Comparison of ENCODE assay signal across 1 cellular context in the genomic region with DNA sequence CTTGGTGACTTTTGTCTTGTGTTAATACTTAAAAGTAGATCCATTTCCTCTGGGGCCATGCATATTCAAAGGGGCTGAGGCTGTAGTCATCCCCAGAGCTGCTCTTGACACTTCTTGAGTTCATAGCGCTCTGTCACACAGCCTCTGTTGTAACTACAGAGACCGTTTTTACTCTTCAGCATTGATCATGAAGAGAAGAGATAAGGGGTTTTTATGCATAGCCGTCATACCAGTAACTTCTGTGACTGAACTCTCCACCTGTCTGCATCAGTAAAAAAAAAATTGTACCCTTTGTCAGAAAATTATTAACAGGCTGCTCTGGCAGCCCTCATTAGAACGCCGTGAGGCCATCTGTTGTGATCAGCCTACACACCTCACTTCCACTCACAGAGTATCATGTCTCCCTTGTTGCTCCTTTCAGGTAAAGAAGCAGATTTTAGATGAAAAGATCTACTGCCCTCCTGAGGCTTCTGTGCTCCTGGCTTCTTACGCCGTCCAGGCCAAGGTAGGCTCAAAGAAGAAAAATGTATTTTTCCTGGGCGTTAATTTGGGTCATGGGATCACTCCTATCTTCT.
TF ChIP-seq lines count a peak whose summit lies in the region.

No MANE protein-coding gene starts in this region.

TF ChIP-seq in GM23338, 12 proteins besides CTCF, POLR2A, EP300 and RAD21 (continued from another document):
- TF ChIP-seq, protein P1, sequence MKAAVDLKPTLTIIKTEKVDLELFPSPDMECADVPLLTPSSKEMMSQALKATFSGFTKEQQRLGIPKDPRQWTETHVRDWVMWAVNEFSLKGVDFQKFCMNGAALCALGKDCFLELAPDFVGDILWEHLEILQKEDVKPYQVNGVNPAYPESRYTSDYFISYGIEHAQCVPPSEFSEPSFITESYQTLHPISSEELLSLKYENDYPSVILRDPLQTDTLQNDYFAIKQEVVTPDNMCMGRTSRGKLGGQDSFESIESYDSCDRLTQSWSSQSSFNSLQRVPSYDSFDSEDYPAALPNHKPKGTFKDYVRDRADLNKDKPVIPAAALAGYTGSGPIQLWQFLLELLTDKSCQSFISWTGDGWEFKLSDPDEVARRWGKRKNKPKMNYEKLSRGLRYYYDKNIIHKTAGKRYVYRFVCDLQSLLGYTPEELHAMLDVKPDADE (IDR thresholded peaks at IDR 0.05), result no peak
- TF ChIP-seq, protein P2, sequence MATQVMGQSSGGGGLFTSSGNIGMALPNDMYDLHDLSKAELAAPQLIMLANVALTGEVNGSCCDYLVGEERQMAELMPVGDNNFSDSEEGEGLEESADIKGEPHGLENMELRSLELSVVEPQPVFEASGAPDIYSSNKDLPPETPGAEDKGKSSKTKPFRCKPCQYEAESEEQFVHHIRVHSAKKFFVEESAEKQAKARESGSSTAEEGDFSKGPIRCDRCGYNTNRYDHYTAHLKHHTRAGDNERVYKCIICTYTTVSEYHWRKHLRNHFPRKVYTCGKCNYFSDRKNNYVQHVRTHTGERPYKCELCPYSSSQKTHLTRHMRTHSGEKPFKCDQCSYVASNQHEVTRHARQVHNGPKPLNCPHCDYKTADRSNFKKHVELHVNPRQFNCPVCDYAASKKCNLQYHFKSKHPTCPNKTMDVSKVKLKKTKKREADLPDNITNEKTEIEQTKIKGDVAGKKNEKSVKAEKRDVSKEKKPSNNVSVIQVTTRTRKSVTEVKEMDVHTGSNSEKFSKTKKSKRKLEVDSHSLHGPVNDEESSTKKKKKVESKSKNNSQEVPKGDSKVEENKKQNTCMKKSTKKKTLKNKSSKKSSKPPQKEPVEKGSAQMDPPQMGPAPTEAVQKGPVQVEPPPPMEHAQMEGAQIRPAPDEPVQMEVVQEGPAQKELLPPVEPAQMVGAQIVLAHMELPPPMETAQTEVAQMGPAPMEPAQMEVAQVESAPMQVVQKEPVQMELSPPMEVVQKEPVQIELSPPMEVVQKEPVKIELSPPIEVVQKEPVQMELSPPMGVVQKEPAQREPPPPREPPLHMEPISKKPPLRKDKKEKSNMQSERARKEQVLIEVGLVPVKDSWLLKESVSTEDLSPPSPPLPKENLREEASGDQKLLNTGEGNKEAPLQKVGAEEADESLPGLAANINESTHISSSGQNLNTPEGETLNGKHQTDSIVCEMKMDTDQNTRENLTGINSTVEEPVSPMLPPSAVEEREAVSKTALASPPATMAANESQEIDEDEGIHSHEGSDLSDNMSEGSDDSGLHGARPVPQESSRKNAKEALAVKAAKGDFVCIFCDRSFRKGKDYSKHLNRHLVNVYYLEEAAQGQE (IDR thresholded peaks at IDR 0.05; ENCODE audit: unreplicated experiment), result no peak
- TF ChIP-seq ZNF331 (CRISPR knock-in tag; IDR thresholded peaks at IDR 0.05; ENCODE audit: low read depth), result no peak
- no peak for TF ChIP-seq ZNF114 (CRISPR knock-in tag; IDR thresholded peaks at IDR 0.05)
- no peak for TF ChIP-seq EZH2 (IDR thresholded peaks at IDR 0.05; ENCODE audit: low read depth, unreplicated experiment)
- no peak for TF ChIP-seq STAT1 (IDR thresholded peaks at IDR 0.05; ENCODE audit: unreplicated experiment)
TF ChIP-seq in GM23338: peak in this region for 0.
